ENCODE assay signal across 11 cellular contexts in genomic region chr7:65387893-65388292, GRCh38.
"Had no signal": no experiment of that assay in that cellular context is flagged by ENCODE, and none has a peak within 500 bp of the region (broad histone marks: within the 10 kb centered on the region; RNA-seq: fewer than 3 reads in every experiment).

No MANE protein-coding gene starts in this region.

- H3K36me3 Mint-ChIP-seq: natural killer cell had no signal

- DNase-seq: activated CD4-positive, alpha-beta memory T cell treated with anti-CD3 and anti-CD28 coated beads, Interleukin-2, amount 10 ng/mL, durations not matched to agents 7 days and 5 days; activated CD4-positive, alpha-beta T cell treated with anti-CD3 and anti-CD28 coated beads for 4 hours; activated effector memory CD4-positive, alpha-beta T cell treated with Interleukin-2 at 50 U/mL for 16 hours; activated naive CD4-positive, alpha-beta T cell treated with anti-CD3 and anti-CD28 coated beads, Interleukin-2, amount 50 U/mL, for 16 hours; activated T-cell treated with anti-CD3 and anti-CD28 coated beads, Interleukin-2, amount 50 U/mL, for 4 hours; mucosa of descending colon; natural killer cell; substantia nigra had no signal

- H3K4me3 Mint-ChIP-seq: activated CD4-positive, alpha-beta memory T cell treated with anti-CD3 and anti-CD28 coated beads, Interleukin-2, amount 10 ng/mL, durations not matched to agents 7 days and 5 days; activated T-cell treated with anti-CD3 and anti-CD28 coated beads, Interleukin-2, amount 50 U/mL, for 4 hours; natural killer cell; stimulated activated effector memory CD8-positive, alpha-beta T cell treated with anti-CD3 and anti-CD28 coated beads, Interleukin-12 subunit alpha, Interleukin-12 subunit beta, amount 100 ng/mL, for 72 hours had no signal

- ATAC-seq: activated T-cell treated with anti-CD3 and anti-CD28 coated beads, Interleukin-2, amount 50 U/mL, for 4 hours; left lobe of liver; mucosa of descending colon; natural killer cell; stimulated activated effector memory CD8-positive, alpha-beta T cell treated with anti-CD3 and anti-CD28 coated beads, Interleukin-12 subunit alpha, Interleukin-12 subunit beta, amount 100 ng/mL, for 72 hours had no signal

- H3K27ac Mint-ChIP-seq: activated CD4-positive, alpha-beta memory T cell treated with anti-CD3 and anti-CD28 coated beads, Interleukin-2, amount 10 ng/mL, durations not matched to agents 7 days and 5 days; stimulated activated effector memory CD8-positive, alpha-beta T cell treated with anti-CD3 and anti-CD28 coated beads, Interleukin-12 subunit alpha, Interleukin-12 subunit beta, amount 100 ng/mL, for 72 hours had no signal

- FAIRE-seq: keratinocyte had no signal

- H3K9me3 Mint-ChIP-seq: activated T-cell treated with anti-CD3 and anti-CD28 coated beads, Interleukin-2, amount 50 U/mL, for 4 hours; natural killer cell; stimulated activated effector memory CD8-positive, alpha-beta T cell treated with anti-CD3 and anti-CD28 coated beads, Interleukin-12 subunit alpha, Interleukin-12 subunit beta, amount 100 ng/mL, for 72 hours had no signal

- H3K27me3 Mint-ChIP-seq: activated CD4-positive, alpha-beta memory T cell treated with anti-CD3 and anti-CD28 coated beads, Interleukin-2, amount 10 ng/mL, durations not matched to agents 7 days and 5 days had no signal
